In the genomic region with DNA sequence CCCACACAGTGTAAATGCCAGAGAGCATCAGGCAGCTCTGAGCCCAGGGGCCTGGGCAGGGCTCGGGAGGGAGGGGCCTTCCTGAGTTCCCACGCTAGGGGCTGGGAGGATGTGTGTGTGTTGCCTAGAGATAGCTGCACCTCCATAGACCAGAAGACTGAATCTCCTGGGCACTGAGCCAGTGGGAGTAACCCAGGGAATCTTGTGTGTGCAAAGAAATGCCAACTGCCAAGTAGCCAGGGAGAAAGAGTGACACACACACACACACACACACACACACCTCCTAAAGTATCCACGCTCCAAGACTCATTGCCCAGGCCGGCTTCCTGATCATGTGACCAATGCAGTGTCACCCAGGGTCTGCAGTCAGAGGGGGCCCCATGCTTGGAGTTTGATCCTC, we compare ENCODE assay signal across 14 cellular contexts.
DNase-seq lines count a peak whose midpoint lies in the region; TF ChIP-seq lines count a peak whose summit lies in the region.
"Had no signal": no experiment of that assay in that cellular context is flagged by ENCODE, and none has a peak within 500 bp of the region (broad histone marks: within the 10 kb centered on the region; RNA-seq: fewer than 3 reads in every experiment).

No MANE protein-coding gene starts in this region.

- H3K27ac ChIP-seq in prostate gland, result no peak overlapping the region
- H3K27ac ChIP-seq: colonic mucosa, gastroesophageal sphincter, left ventricle myocardium inferior had no signal

- no peaks in the 10 kb centered on the region for H3K9me3 Mint-ChIP-seq in osteocyte (ENCODE audit: unreplicated experiment)
- H3K9me3 Mint-ChIP-seq: stimulated activated naive CD8-positive, alpha-beta T cell treated with anti-CD3 and anti-CD28 coated beads, Interleukin-15, Interleukin-2, amounts not matched to agents 100 ng/mL and 50 ng/mL, for 24 hours had no signal

- WGBS in prostate gland, result 21% methylated on average over 4 of the region's 4 CpGs

- no peaks in the 10 kb centered on the region for H3K36me3 ChIP-seq in prostate gland
- H3K36me3 ChIP-seq: colonic mucosa, gastroesophageal sphincter, left ventricle myocardium inferior had no signal

- no peaks in the 10 kb centered on the region for H3K27me3 ChIP-seq in prostate gland (replicated peaks; ENCODE audit: insufficient read depth)
- H3K27me3 ChIP-seq: colonic mucosa had no signal

- no peaks in the 10 kb centered on the region for H3K9me3 ChIP-seq in prostate gland
- H3K9me3 ChIP-seq: colonic mucosa, gastroesophageal sphincter, left ventricle myocardium inferior had no signal

- H3K36me3 Mint-ChIP-seq in osteocyte (ENCODE audit: unreplicated experiment), result no peaks in the 10 kb centered on the region

- H3K27ac Mint-ChIP-seq in osteocyte (ENCODE audit: unreplicated experiment), result no peak overlapping the region
- H3K27ac Mint-ChIP-seq: stimulated activated naive CD8-positive, alpha-beta T cell treated with anti-CD3 and anti-CD28 coated beads, Interleukin-15, Interleukin-2, amounts not matched to agents 100 ng/mL and 50 ng/mL, for 24 hours had no signal

- no peak overlapping the region for H3K4me3 ChIP-seq in prostate gland
- H3K4me3 ChIP-seq: colonic mucosa, gastroesophageal sphincter, left ventricle myocardium inferior had no signal

- H3K4me1 ChIP-seq in prostate gland (replicated peaks), result no peaks in the 10 kb centered on the region
- H3K4me1 ChIP-seq: colonic mucosa, gastroesophageal sphincter, left ventricle myocardium inferior had no signal

- H3K27me3 Mint-ChIP-seq in osteocyte (ENCODE audit: unreplicated experiment), result peaks cover 1% of the 10 kb centered on the region
- H3K27me3 Mint-ChIP-seq: stimulated activated naive CD8-positive, alpha-beta T cell treated with anti-CD3 and anti-CD28 coated beads, Interleukin-15, Interleukin-2, amounts not matched to agents 100 ng/mL and 50 ng/mL, for 24 hours had no signal

- no peaks in the 10 kb centered on the region for H3K4me1 Mint-ChIP-seq in osteocyte (ENCODE audit: unreplicated experiment)

- H3K4me3 Mint-ChIP-seq in osteocyte (ENCODE audit: unreplicated experiment), result no peak overlapping the region
- H3K4me3 Mint-ChIP-seq: stimulated activated naive CD8-positive, alpha-beta T cell treated with anti-CD3 and anti-CD28 coated beads, Interleukin-15, Interleukin-2, amounts not matched to agents 100 ng/mL and 50 ng/mL, for 24 hours had no signal

- no peak for TF ChIP-seq CTCF in prostate gland (IDR thresholded peaks at IDR 0.05)
- no peak for TF ChIP-seq CTCF in osteocyte (IDR thresholded peaks at IDR 0.05)

- intact Hi-C loops in prostate gland (cut with DNase I), result no loop called here

- DNase-seq in NCI-H1417 (lab: John Stamatoyannopoulos, UW), result peak; percentile 7 to 74 (median 48)
- no peak for DNase-seq in NCI-H1417 treated with DMSO at 0.1 percent for 48 hours (lab: John Stamatoyannopoulos, UW)
- peak; percentile 88 for DNase-seq in NCI-H2227 (lab: John Stamatoyannopoulos, UW; ENCODE audit: unreplicated experiment)
- DNase-seq in cerebellum (ENCODE audit: low spot score), result peak; percentile 35
- peak; percentile 43 for DNase-seq in prostate gland (ENCODE audit: low spot score)
- DNase-seq in osteocyte (ENCODE audit: extremely low spot score, unreplicated experiment), result no peak
- no peak for DNase-seq in activated CD4-positive, alpha-beta T cell treated with anti-CD3 and anti-CD28 coated beads, Interleukin-2, amount 50 U/mL, for 4 hours
- no peak for DNase-seq in NCI-H1694 (lab: John Stamatoyannopoulos, UW)
- DNase-seq: colonic mucosa; left ventricle myocardium inferior; NCI-H1048; stimulated activated CD4-positive, alpha-beta T cell treated with anti-CD3 and anti-CD28 coated beads, Interleukin-2, amount 100 ng/mL, for 24 hours had no signal

- no peak for TF ChIP-seq POLR2A in prostate gland (IDR thresholded peaks at IDR 0.05)

Comparison
In these comparisons a context has a peak if more than half of its experiments do, and no peak if none do; other contexts are left out.
1. DNase-seq: peak in NCI-H1417 (3 of 3), NCI-H2227 (single experiment), cerebellum (single experiment) and prostate gland (single experiment); none in NCI-H1417 treated with DMSO at 0.1 percent for 48 hours (single experiment), osteocyte (single experiment), activated CD4-positive, alpha-beta T cell treated with anti-CD3 and anti-CD28 coated beads, Interleukin-2, amount 50 U/mL, for 4 hours (0 of 2) and NCI-H1694 (single experiment).